Comparison of ENCODE assay signal across 1 cellular context in genomic region chr1:205642679-205643307, GRCh38.
TF ChIP-seq lines count a peak whose summit lies in the region.

No MANE protein-coding gene starts in this region.

TF ChIP-seq in HepG2, 621 proteins besides CTCF, POLR2A, EP300 and RAD21 (continues in another document):
- TF ChIP-seq FOXA3 (CRISPR knock-in tag; IDR thresholded peaks at IDR 0.05) (peak; percentile 30; the same call in 1 of the 2 replicates), MLX (CRISPR knock-in tag; IDR thresholded peaks at IDR 0.05) (no peak), ETV5 (CRISPR knock-in tag; IDR thresholded peaks at IDR 0.05; ENCODE audit: borderline replicate concordance) (peak; percentile 91; the same call in 1 of the 2 replicates), REXO4 (CRISPR knock-in tag; IDR thresholded peaks at IDR 0.05; ENCODE audit: borderline replicate concordance) (no peak), NFIB (CRISPR knock-in tag; IDR thresholded peaks at IDR 0.05; ENCODE audit: borderline replicate concordance) (no peak), ARID5B (CRISPR knock-in tag; IDR thresholded peaks at IDR 0.05) (peak; percentile 59), FLYWCH1 (CRISPR knock-in tag; IDR thresholded peaks at IDR 0.05) (no peak), HNF4G (IDR thresholded peaks at IDR 0.05; ENCODE audit: borderline replicate concordance, low read depth, low read length) (0 out of 2 replicates have a peak, but pooled peaks have one; percentile 44), HNF4G (CRISPR knock-in tag; IDR thresholded peaks at IDR 0.05; ENCODE audit: borderline replicate concordance, low read depth) (no peak), NFATC3 (CRISPR knock-in tag; IDR thresholded peaks at IDR 0.05) (no peak), KMT2B (CRISPR knock-in tag; IDR thresholded peaks at IDR 0.05) (no peak), ATF6 (CRISPR knock-in tag; conservative IDR thresholded peaks at IDR 0.05) (no peak)
- TF ChIP-seq, protein P1, sequence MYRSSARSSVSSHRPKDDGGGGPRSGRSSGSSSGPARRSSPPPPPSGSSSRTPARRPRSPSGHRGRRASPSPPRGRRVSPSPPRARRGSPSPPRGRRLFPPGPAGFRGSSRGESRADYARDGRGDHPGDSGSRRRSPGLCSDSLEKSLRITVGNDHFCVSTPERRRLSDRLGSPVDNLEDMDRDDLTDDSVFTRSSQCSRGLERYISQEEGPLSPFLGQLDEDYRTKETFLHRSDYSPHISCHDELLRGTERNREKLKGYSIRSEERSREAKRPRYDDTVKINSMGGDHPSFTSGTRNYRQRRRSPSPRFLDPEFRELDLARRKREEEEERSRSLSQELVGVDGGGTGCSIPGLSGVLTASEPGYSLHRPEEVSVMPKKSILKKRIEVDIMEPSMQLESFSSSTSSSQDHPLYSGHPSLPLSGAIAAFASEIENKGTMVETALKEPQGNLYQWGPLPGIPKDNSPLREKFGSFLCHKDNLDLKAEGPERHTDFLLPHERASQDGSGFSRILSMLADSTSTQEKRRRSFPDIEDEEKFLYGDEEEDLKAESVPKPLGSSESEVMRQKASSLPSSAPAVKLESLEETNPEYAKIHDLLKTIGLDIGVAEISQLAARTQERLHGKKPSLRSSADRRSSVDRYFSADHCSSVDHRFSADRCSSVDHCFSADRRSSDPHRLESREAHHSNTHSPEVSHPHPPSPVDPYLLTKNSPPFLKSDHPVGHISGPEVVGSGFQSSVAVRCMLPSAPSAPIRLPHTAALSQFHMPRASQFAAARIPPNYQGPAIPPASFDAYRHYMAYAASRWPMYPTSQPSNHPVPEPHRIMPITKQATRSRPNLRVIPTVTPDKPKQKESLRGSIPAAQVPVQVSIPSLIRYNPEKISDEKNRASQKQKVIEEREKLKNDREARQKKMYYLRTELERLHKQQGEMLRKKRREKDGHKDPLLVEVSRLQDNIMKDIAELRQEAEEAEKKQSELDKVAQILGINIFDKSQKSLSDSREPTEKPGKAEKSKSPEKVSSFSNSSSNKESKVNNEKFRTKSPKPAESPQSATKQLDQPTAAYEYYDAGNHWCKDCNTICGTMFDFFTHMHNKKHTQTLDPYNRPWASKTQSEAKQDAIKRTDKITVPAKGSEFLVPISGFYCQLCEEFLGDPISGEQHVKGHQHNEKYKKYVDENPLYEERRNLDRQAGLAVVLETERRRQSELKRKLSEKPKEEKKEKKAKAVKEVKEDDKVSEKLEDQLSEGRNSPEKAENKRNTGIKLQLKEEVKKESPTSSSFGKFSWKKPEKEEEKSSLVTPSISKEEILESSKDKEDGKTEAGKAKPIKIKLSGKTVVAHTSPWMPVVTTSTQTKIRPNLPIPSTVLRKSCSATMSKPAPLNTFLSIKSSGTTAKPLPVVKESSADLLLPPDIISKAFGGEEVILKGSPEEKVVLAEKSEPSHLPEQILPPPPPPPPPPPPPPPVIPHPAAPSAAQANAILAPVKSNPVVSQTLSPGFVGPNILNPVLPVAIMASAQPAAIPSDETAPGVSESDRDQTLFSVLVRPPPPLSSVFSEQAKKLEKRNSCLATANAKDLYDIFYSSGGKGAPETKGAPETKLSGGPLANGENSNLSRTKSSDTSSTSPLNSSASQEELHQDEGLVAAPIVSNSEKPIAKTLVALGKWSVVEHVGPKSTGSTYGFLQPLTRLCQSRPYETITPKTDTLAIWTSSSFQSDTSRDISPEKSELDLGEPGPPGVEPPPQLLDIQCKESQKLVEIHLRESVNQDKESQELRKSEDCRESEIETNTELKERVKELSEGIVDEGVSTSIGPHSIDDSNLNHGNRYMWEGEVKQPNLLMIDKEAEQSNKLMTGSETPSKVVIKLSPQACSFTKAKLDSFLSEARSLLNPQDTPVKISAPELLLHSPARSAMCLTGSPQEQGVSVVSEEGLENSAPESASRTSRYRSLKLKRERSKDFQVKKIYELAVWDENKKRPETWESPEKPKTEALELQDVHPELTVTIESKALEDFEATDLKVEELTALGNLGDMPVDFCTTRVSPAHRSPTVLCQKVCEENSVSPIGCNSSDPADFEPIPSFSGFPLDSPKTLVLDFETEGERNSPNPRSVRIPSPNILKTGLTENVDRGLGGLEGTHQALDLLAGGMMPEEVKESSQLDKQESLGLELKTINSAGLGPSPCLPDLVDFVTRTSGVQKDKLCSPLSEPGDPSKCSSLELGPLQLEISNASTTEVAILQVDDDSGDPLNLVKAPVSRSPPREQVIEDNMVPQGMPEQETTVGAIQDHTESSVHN (CRISPR knock-in tag; IDR thresholded peaks at IDR 0.05), result no peak
- TF ChIP-seq, protein P2, sequence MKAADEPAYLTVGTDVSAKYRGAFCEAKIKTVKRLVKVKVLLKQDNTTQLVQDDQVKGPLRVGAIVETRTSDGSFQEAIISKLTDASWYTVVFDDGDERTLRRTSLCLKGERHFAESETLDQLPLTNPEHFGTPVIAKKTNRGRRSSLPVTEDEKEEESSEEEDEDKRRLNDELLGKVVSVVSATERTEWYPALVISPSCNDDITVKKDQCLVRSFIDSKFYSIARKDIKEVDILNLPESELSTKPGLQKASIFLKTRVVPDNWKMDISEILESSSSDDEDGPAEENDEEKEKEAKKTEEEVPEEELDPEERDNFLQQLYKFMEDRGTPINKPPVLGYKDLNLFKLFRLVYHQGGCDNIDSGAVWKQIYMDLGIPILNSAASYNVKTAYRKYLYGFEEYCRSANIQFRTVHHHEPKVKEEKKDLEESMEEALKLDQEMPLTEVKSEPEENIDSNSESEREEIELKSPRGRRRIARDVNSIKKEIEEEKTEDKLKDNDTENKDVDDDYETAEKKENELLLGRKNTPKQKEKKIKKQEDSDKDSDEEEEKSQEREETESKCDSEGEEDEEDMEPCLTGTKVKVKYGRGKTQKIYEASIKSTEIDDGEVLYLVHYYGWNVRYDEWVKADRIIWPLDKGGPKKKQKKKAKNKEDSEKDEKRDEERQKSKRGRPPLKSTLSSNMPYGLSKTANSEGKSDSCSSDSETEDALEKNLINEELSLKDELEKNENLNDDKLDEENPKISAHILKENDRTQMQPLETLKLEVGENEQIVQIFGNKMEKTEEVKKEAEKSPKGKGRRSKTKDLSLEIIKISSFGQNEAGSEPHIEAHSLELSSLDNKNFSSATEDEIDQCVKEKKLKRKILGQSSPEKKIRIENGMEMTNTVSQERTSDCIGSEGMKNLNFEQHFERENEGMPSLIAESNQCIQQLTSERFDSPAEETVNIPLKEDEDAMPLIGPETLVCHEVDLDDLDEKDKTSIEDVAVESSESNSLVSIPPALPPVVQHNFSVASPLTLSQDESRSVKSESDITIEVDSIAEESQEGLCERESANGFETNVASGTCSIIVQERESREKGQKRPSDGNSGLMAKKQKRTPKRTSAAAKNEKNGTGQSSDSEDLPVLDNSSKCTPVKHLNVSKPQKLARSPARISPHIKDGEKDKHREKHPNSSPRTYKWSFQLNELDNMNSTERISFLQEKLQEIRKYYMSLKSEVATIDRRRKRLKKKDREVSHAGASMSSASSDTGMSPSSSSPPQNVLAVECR (CRISPR knock-in tag; IDR thresholded peaks at IDR 0.05; ENCODE audit: borderline replicate concordance), result no peak; the same call in 1 of the 2 replicates
- TF ChIP-seq, protein P3, sequence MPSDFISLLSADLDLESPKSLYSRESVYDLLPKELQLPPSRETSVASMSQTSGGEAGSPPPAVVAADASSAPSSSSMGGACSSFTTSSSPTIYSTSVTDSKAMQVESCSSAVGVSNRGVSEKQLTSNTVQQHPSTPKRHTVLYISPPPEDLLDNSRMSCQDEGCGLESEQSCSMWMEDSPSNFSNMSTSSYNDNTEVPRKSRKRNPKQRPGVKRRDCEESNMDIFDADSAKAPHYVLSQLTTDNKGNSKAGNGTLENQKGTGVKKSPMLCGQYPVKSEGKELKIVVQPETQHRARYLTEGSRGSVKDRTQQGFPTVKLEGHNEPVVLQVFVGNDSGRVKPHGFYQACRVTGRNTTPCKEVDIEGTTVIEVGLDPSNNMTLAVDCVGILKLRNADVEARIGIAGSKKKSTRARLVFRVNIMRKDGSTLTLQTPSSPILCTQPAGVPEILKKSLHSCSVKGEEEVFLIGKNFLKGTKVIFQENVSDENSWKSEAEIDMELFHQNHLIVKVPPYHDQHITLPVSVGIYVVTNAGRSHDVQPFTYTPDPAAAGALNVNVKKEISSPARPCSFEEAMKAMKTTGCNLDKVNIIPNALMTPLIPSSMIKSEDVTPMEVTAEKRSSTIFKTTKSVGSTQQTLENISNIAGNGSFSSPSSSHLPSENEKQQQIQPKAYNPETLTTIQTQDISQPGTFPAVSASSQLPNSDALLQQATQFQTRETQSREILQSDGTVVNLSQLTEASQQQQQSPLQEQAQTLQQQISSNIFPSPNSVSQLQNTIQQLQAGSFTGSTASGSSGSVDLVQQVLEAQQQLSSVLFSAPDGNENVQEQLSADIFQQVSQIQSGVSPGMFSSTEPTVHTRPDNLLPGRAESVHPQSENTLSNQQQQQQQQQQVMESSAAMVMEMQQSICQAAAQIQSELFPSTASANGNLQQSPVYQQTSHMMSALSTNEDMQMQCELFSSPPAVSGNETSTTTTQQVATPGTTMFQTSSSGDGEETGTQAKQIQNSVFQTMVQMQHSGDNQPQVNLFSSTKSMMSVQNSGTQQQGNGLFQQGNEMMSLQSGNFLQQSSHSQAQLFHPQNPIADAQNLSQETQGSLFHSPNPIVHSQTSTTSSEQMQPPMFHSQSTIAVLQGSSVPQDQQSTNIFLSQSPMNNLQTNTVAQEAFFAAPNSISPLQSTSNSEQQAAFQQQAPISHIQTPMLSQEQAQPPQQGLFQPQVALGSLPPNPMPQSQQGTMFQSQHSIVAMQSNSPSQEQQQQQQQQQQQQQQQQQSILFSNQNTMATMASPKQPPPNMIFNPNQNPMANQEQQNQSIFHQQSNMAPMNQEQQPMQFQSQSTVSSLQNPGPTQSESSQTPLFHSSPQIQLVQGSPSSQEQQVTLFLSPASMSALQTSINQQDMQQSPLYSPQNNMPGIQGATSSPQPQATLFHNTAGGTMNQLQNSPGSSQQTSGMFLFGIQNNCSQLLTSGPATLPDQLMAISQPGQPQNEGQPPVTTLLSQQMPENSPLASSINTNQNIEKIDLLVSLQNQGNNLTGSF (CRISPR knock-in tag; IDR thresholded peaks at IDR 0.05), result no peak
- TF ChIP-seq, protein P4, sequence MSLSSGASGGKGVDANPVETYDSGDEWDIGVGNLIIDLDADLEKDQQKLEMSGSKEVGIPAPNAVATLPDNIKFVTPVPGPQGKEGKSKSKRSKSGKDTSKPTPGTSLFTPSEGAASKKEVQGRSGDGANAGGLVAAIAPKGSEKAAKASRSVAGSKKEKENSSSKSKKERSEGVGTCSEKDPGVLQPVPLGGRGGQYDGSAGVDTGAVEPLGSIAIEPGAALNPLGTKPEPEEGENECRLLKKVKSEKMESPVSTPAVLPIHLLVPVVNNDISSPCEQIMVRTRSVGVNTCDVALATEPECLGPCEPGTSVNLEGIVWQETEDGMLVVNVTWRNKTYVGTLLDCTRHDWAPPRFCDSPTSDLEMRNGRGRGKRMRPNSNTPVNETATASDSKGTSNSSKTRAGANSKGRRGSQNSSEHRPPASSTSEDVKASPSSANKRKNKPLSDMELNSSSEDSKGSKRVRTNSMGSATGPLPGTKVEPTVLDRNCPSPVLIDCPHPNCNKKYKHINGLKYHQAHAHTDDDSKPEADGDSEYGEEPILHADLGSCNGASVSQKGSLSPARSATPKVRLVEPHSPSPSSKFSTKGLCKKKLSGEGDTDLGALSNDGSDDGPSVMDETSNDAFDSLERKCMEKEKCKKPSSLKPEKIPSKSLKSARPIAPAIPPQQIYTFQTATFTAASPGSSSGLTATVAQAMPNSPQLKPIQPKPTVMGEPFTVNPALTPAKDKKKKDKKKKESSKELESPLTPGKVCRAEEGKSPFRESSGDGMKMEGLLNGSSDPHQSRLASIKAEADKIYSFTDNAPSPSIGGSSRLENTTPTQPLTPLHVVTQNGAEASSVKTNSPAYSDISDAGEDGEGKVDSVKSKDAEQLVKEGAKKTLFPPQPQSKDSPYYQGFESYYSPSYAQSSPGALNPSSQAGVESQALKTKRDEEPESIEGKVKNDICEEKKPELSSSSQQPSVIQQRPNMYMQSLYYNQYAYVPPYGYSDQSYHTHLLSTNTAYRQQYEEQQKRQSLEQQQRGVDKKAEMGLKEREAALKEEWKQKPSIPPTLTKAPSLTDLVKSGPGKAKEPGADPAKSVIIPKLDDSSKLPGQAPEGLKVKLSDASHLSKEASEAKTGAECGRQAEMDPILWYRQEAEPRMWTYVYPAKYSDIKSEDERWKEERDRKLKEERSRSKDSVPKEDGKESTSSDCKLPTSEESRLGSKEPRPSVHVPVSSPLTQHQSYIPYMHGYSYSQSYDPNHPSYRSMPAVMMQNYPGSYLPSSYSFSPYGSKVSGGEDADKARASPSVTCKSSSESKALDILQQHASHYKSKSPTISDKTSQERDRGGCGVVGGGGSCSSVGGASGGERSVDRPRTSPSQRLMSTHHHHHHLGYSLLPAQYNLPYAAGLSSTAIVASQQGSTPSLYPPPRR (CRISPR knock-in tag; IDR thresholded peaks at IDR 0.05; ENCODE audit: borderline replicate concordance), result peak; percentile 61
